In genomic region chr22:29951675-29952413, GRCh38 we compare ENCODE assay signal across 28 cellular contexts.
DNase-seq lines count a peak whose midpoint lies in the region; ATAC-seq and TF ChIP-seq lines count a peak whose summit lies in the region.
"Had no signal": no experiment of that assay in that cellular context is flagged by ENCODE, and none has a peak within 500 bp of the region (broad histone marks: within the 10 kb centered on the region; RNA-seq: fewer than 3 reads in every experiment).

No MANE protein-coding gene starts in this region.

- H3K27me3 Mint-ChIP-seq in activated CD4-positive, alpha-beta T cell treated with anti-CD3 and anti-CD28 coated beads for 36 hours: no peaks in the 10 kb centered on the region
- H3K27me3 Mint-ChIP-seq: CD4-positive, alpha-beta memory T cell had no signal

- no peaks in the 10 kb centered on the region for H3K36me3 Mint-ChIP-seq in activated CD4-positive, alpha-beta T cell treated with anti-CD3 and anti-CD28 coated beads for 36 hours (ENCODE audit: low read depth)
- H3K36me3 Mint-ChIP-seq: activated naive CD4-positive, alpha-beta T cell treated with anti-CD3 and anti-CD28 coated beads, Interleukin-2, amount 50 U/mL, for 72 hours had no signal

- no peaks in the 10 kb centered on the region for H3K9me3 Mint-ChIP-seq in activated CD4-positive, alpha-beta T cell treated with anti-CD3 and anti-CD28 coated beads for 36 hours (ENCODE audit: low read depth)
- H3K9me3 Mint-ChIP-seq: activated naive CD4-positive, alpha-beta T cell treated with anti-CD3 and anti-CD28 coated beads, Interleukin-2, amount 50 U/mL, for 72 hours; CD4-positive, alpha-beta memory T cell; neural crest cell had no signal

- peak; percentile 29 for DNase-seq in activated CD4-positive, alpha-beta T cell treated with anti-CD3 and anti-CD28 coated beads for 36 hours
- no peak for DNase-seq in activated CD4-positive, alpha-beta T cell treated with anti-CD3 and anti-CD28 coated beads for 4 hours
- DNase-seq in CMK (ENCODE audit: low read depth): peak; percentile 82
- peak; percentile 7 for DNase-seq in SW480 (ENCODE audit: low spot score)
- peak; percentile 94 to 98 for DNase-seq in erythroblast (lab: John Stamatoyannopoulos, UW)
- no peak for DNase-seq in nucleus accumbens (lab: John Stamatoyannopoulos, UW)
- no peak for DNase-seq in stimulated activated naive CD4-positive, alpha-beta T cell treated with Interleukin-2 at 50 U/mL for 16 hours (lab: John Stamatoyannopoulos, UW)
- DNase-seq in HPDE6-E6E7 (ENCODE audit: extremely low spot score): no peak
- DNase-seq: activated CD4-positive, alpha-beta T cell treated with anti-CD3 and anti-CD28 coated beads for 1 hour; activated effector memory CD4-positive, alpha-beta T cell treated with Interleukin-2 at 50 U/mL for 16 hours; AML-193; anterior cingulate cortex; CD4-positive, alpha-beta memory T cell; colonic mucosa; effector CD4-positive, alpha-beta T cell; left ventricle myocardium superior; MM.1S; NCI-H1417; NCI-H2081; NCI-H446; NCI-H774; SIG-M5; small intestine; SW 1271; tibial artery had no signal

- POLR2A ChIA-PET in activated CD4-positive, alpha-beta T cell treated with anti-CD3 and anti-CD28 coated beads for 36 hours (lab: Charles Lee): interaction anchor here (0.6 kb wide), 1 partner anchor 94 kb away, joined by 4 read pairs; no protein-coding TSS in a partner anchor

- CTCF ChIA-PET in activated CD4-positive, alpha-beta T cell treated with anti-CD3 and anti-CD28 coated beads for 36 hours (lab: Charles Lee): interaction anchor here (0.6 to 0.8 kb wide), 2 partner anchors 49 to 55 kb away, joined by 3 to 4 read pairs; no protein-coding TSS in a partner anchor

- peaks cover 47% of the 10 kb centered on the region for H3K4me1 Mint-ChIP-seq in activated CD4-positive, alpha-beta T cell treated with anti-CD3 and anti-CD28 coated beads for 36 hours

- ATAC-seq in activated CD4-positive, alpha-beta T cell treated with anti-CD3 and anti-CD28 coated beads for 36 hours: no peak
- ATAC-seq: A549; activated naive CD4-positive, alpha-beta T cell treated with anti-CD3 and anti-CD28 coated beads, Interleukin-2, amount 50 U/mL, for 72 hours; left ventricle myocardium superior had no signal

- intact Hi-C loops in activated CD4-positive, alpha-beta T cell treated with anti-CD3 and anti-CD28 coated beads for 36 hours (cut with DNase I, micrococcal nuclease): no loop called here

- H3K4me3 Mint-ChIP-seq in activated CD4-positive, alpha-beta T cell treated with anti-CD3 and anti-CD28 coated beads for 36 hours: no peak overlapping the region
- H3K4me3 Mint-ChIP-seq: neural crest cell had no signal

- no peak overlapping the region for H3K27ac Mint-ChIP-seq in activated CD4-positive, alpha-beta T cell treated with anti-CD3 and anti-CD28 coated beads for 36 hours
- H3K27ac Mint-ChIP-seq: activated naive CD4-positive, alpha-beta T cell treated with anti-CD3 and anti-CD28 coated beads, Interleukin-2, amount 50 U/mL, for 72 hours had no signal

- no peak for TF ChIP-seq POLR2A in erythroblast (IDR thresholded peaks at IDR 0.05; ENCODE audit: low read length)

Comparison
In these comparisons a context has a peak if more than half of its experiments do, and no peak if none do; other contexts are left out.
1. DNase-seq: peak in activated CD4-positive, alpha-beta T cell treated with anti-CD3 and anti-CD28 coated beads for 36 hours (single experiment), CMK (single experiment), SW480 (single experiment) and erythroblast (2 of 2); none in activated CD4-positive, alpha-beta T cell treated with anti-CD3 and anti-CD28 coated beads for 4 hours (0 of 2), nucleus accumbens (0 of 56), stimulated activated naive CD4-positive, alpha-beta T cell treated with Interleukin-2 at 50 U/mL for 16 hours (single experiment) and HPDE6-E6E7 (single experiment).